In the genomic region with DNA sequence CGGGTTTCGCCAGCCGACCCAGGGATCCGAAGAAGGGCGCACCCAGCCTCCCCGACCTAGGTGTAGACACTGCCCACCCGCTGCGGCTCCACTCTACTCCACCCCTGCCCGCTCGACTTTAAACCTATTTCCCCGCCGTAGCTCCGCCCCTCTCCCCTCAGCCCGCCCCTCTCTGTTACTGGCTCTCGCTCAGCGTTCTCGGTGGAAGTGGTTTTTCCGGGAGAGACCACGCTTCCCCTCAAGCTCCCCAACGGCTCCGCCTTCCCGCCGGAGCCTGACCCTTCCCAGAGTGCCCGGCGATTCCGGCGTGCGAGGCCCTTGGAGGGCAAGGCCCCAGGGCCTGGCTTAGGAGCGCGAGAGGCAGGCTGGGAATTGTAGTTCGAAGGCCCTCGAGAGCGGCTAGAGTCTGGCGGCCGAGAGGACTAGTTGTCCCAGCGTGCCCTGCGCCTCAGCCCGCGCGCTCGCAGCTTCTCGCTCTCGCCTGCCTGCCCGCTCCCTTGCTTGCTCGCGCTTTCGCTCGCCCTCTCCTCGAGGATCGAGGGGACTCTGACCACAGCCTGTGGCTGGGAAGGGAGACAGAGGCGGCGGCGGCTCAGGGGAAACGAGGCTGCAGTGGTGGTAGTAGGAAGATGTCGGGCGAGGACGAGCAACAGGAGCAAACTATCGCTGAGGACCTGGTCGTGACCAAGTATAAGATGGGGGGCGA, we compare ENCODE assay signal across 8 cellular contexts. TPM values are rescaled to one million over a fixed set of nuclear protein-coding genes. Genes with fewer than 3 reads are reported as not detected.
A peak's percentile ranks its signal among the peaks of the same experiment; 100 is the strongest.
DNase-seq lines count a peak whose midpoint lies in the region; ATAC-seq and TF ChIP-seq lines count a peak whose summit lies in the region.

TSS of gene PA2G4 (plus strand) at position 451 of the 706 bp plus-strand sequence. CDS start at position 630, 179 bp downstream.

- no peak for TF ChIP-seq CTCF in left lung (IDR thresholded peaks at IDR 0.05)

- peak; percentile 73 to 97 (median 94) for DNase-seq in C1 segment of cervical spinal cord (lab: John Stamatoyannopoulos, UW)
- peak; percentile 95 for DNase-seq in NCI-H748 treated with DMSO at 0.1 percent for 48 hours (lab: John Stamatoyannopoulos, UW)
- peak; percentile 92 to 96 for DNase-seq in activated CD4-positive, alpha-beta T cell treated with anti-CD3 and anti-CD28 coated beads, Interleukin-2, amount 50 U/mL, for 24 hours (ENCODE audit: low read depth in 1 of 2, low spot score in 1 of 2)
- DNase-seq in left lung = peak; percentile 99 to 100
- peak; percentile 96 to 97 for DNase-seq in stimulated activated CD4-positive, alpha-beta T cell treated with anti-CD3 and anti-CD28 coated beads, Interleukin-2, amount 100 ng/mL, for 48 hours

- H3K27me3 ChIP-seq in left lung = no peaks in the 10 kb centered on the region

- ATAC-seq in GM19372 (IDR thresholded peaks at IDR 0.05; ENCODE audit: low read depth, unreplicated experiment) = peak; percentile 92
- ATAC-seq in HG03558 (IDR thresholded peaks at IDR 0.05; ENCODE audit: extremely low read depth, unreplicated experiment) = peak; percentile 95
- ATAC-seq in left lung = peak; percentile 98

- H3K9me3 ChIP-seq in left lung = no peaks in the 10 kb centered on the region

- H3K27ac ChIP-seq in left lung = peak within 1 kb of the TSS; percentile 85 to 86

- no peaks in the 10 kb centered on the region for H3K9me3 Mint-ChIP-seq in dendritic cell treated with granulocyte-macrophage colony-stimulating factor and Interleukin-4, amounts not matched to agents 40 ng/mL and 50 ng/mL, for 4 days

- intact Hi-C loops in dendritic cell treated with granulocyte-macrophage colony-stimulating factor and Interleukin-4, amounts not matched to agents 40 ng/mL and 50 ng/mL, for 4 days (cut with micrococcal nuclease) = loop anchor here (1.0 to 10.0 kb wide), 6 partner anchors 12 to 289 kb away; partner anchors contain the start of genes ESYT1, ORMDL2, RPL41 and RPS26
- intact Hi-C loops in left lung (cut with DNase I) = no loop called here

- peaks cover 47% of the 10 kb centered on the region for H3K36me3 Mint-ChIP-seq in dendritic cell treated with granulocyte-macrophage colony-stimulating factor and Interleukin-4, amounts not matched to agents 40 ng/mL and 50 ng/mL, for 4 days (ENCODE audit: low read depth)

- peaks cover 21% of the 10 kb centered on the region for H3K4me1 Mint-ChIP-seq in dendritic cell treated with granulocyte-macrophage colony-stimulating factor and Interleukin-4, amounts not matched to agents 40 ng/mL and 50 ng/mL, for 4 days (ENCODE audit: low read depth)

- H3K27ac Mint-ChIP-seq in dendritic cell treated with granulocyte-macrophage colony-stimulating factor and Interleukin-4, amounts not matched to agents 40 ng/mL and 50 ng/mL, for 4 days = peak within 1 kb of the TSS; percentile 91

- peaks cover 0 to 41% of the 10 kb centered on the region in 2 donors for H3K36me3 ChIP-seq in left lung

- peaks cover 7 to 31% of the 10 kb centered on the region in 2 donors for H3K4me1 ChIP-seq in left lung

- H3K4me3 ChIP-seq in left lung = peak within 1 kb of the TSS; percentile 84 to 87

- no peaks in the 10 kb centered on the region for H3K27me3 Mint-ChIP-seq in dendritic cell treated with granulocyte-macrophage colony-stimulating factor and Interleukin-4, amounts not matched to agents 40 ng/mL and 50 ng/mL, for 4 days

- H3K4me3 Mint-ChIP-seq in dendritic cell treated with granulocyte-macrophage colony-stimulating factor and Interleukin-4, amounts not matched to agents 40 ng/mL and 50 ng/mL, for 4 days = peak within 1 kb of the TSS; percentile 98

RNA-seq across cellular contexts. Expression of gene PA2G4, which starts in this region (rescaled TPM):
- total RNA-seq in left lung = 100 to 1,000 TPM in 1 of 2 donors, 10 to 100 TPM in 1; 62.0 to 103 TPM

Comparison
In these comparisons a context has a peak if more than half of its experiments do, and no peak if none do; other contexts are left out.
1. Peak in every context shown above with its lines: DNase-seq, ATAC-seq, H3K4me3 ChIP-seq and H3K27ac ChIP-seq.